ENCODE assay signal across 17 cellular contexts in the genomic region with DNA sequence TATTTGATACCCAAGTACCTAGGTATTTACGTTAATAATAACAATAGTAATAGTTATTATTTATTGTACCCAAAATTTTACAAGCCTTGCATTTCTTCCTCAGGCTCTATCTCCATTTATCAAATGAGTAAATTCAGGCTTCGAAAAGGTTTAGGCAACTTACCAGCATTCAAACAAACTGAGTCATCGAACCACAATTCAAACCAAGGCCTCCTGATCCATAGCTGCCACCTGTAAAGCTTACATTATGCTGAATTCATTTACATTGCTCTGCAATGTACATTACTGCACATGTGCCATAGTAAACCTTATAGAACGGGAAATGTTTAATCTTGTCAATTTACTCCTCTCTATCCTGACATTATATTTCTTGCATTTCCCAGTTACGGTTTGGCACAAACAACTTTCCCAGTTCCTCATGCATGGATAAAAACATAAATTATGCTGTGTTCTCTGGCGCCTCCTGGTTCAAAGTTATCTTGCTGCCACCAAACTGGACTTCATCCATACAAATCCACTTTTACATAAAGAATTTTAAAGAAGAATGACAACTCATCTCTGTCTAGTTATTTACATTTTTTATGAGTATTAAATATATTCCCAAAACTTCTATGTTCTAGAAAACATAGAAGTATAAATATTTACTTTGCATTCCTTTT.
A peak's percentile ranks its signal among the peaks of the same experiment; 100 is the strongest.
DNase-seq lines count a peak whose midpoint lies in the region; ATAC-seq and TF ChIP-seq lines count a peak whose summit lies in the region.
"Had no signal": no experiment of that assay in that cellular context is flagged by ENCODE, and none has a peak within 500 bp of the region (broad histone marks: within the 10 kb centered on the region; RNA-seq: fewer than 3 reads in every experiment).

No MANE protein-coding gene starts in this region.

- DNase-seq in AG08395 (ENCODE audit: low spot score) (peak; percentile 10), HFF-Myc (ENCODE audit: extremely low read depth, low read depth) (no peak), RWPE1 (ENCODE audit: low spot score) (peak; percentile 44), fibroblast of villous mesenchyme (ENCODE audit: low read depth) (peak; percentile 1), inferior parietal cortex (ENCODE audit: extremely low spot score) (no peak), DMS114 treated with DMSO at 0.1 percent for 48 hours (lab: John Stamatoyannopoulos, UW; ENCODE audit: unreplicated experiment) (no peak), NCI-H1092 (lab: John Stamatoyannopoulos, UW) (no peak)
- DNase-seq: activated CD4-positive, alpha-beta T cell treated with anti-CD3 and anti-CD28 coated beads for 36 hours; activated T-cell treated with anti-CD3 and anti-CD28 coated beads, Interleukin-2, amount 50 U/mL, for 4 hours; adrenal gland; dorsolateral prefrontal cortex; islet precursor cell; NCI-H2081 treated with DMSO at 0.1 percent for 48 hours; NK-92 treated with Interleukin-12 subunit alpha and Interleukin-12 subunit beta, amount 100 ng/mL, for 24 hours; stimulated activated CD4-positive, alpha-beta T cell treated with anti-CD3 and anti-CD28 coated beads, Interleukin-4, amount 100 ng/mL, for 4 hours; stimulated activated naive CD4-positive, alpha-beta T cell treated with Interleukin-2 at 50 U/mL for 16 hours had no signal

- POLR2A ChIA-PET in RWPE1 (lab: Yijun Ruan, JAX; ENCODE audit: low non-redundant PET), result no interaction called here

- no peak for ATAC-seq in GM19455 (IDR thresholded peaks at IDR 0.05; ENCODE audit: unreplicated experiment)
- ATAC-seq: activated CD4-positive, alpha-beta T cell treated with anti-CD3 and anti-CD28 coated beads for 36 hours; activated T-cell treated with anti-CD3 and anti-CD28 coated beads, Interleukin-2, amount 50 U/mL, for 4 hours had no signal

- CTCF ChIA-PET in RWPE1 (lab: Yijun Ruan, JAX), result interaction anchor here (0.5 to 1.4 kb wide), 3 partner anchors 287 to 1373 kb away, joined by 3 to 4 read pairs (median 4); no protein-coding TSS in a partner anchor

- peak; percentile 5 for TF ChIP-seq CTCF in HFF-Myc (IDR thresholded peaks at IDR 0.05; ENCODE audit: low read depth, low read length, missing control alignments)
- no peak for TF ChIP-seq CTCF in RWPE1 (conservative IDR thresholded peaks at IDR 0.05; ENCODE audit: low read depth)
- TF ChIP-seq CTCF in fibroblast of villous mesenchyme (IDR thresholded peaks at IDR 0.05; ENCODE audit: insufficient read depth, low read depth, low read length), result no peak

- H3K27ac ChIP-seq in RWPE1, result no peak overlapping the region
- H3K27ac ChIP-seq: adrenal gland, dorsolateral prefrontal cortex had no signal

- H3K4me3 ChIP-seq in HFF-Myc (replicated peaks; ENCODE audit: low read depth, low read length), result no peak overlapping the region
- H3K4me3 ChIP-seq in fibroblast of villous mesenchyme (ENCODE audit: low read depth, low read length), result no peak overlapping the region
- H3K4me3 ChIP-seq: adrenal gland, dorsolateral prefrontal cortex had no signal

Comparison
In these comparisons a context has a peak if more than half of its experiments do, and no peak if none do; other contexts are left out.
1. DNase-seq: peak in AG08395 (single experiment), RWPE1 (single experiment) and fibroblast of villous mesenchyme (single experiment); none in HFF-Myc (single experiment), inferior parietal cortex (single experiment), DMS114 treated with DMSO at 0.1 percent for 48 hours (single experiment) and NCI-H1092 (single experiment).